17 cellular contexts compared by ENCODE assay signal in the genomic region with DNA sequence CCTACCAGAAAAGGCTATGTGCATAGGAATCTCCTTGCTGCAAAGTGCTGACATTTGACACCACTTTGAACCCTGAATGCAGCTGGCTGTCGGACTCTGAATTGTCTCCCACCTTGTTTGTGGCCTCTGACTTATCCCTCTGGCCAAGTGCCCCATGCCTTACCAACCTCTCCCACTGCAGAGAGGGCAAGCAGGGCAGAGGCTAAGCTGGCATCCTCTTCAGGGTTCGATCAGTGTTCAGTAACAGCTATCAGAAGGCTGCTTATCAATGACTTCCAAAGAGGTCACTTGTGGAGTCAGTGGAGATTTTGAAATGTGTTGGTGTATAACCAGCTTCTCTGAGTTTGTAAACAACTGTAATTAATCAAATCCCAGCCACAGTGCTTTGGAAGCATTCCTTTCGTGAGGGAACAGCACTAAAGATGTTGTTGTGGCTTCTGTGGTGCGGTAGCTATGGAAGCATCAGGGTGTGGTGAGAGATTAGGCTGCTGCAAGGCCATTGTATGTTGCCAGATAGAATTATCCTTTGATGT. TPM values are rescaled to one million over a fixed set of nuclear protein-coding genes. Genes with fewer than 3 reads are reported as not detected.
DNase-seq lines count a peak whose midpoint lies in the region; ATAC-seq and TF ChIP-seq lines count a peak whose summit lies in the region.
"Had no signal": no experiment of that assay in that cellular context is flagged by ENCODE, and none has a peak within 500 bp of the region (broad histone marks: within the 10 kb centered on the region; RNA-seq: fewer than 3 reads in every experiment).

No MANE protein-coding gene starts in this region.

- peaks cover 4% of the 10 kb centered on the region for H3K9me3 Mint-ChIP-seq in HFFc6
- H3K9me3 Mint-ChIP-seq: activated naive CD4-positive, alpha-beta T cell treated with anti-CD3 and anti-CD28 coated beads, Interleukin-2, amount 50 U/mL, for 72 hours had no signal

- no peaks in the 10 kb centered on the region for H3K27me3 ChIP-seq in SJSA1 (replicated peaks)
- no peaks in the 10 kb centered on the region for H3K27me3 ChIP-seq in heart left ventricle
- H3K27me3 ChIP-seq: colonic mucosa had no signal

- 46 to 53% (median 49%) methylated on average over 4 of the region's 4 CpGs for WGBS in heart left ventricle, 4 donors

- no peaks in the 10 kb centered on the region for H3K36me3 Mint-ChIP-seq in HFFc6 (ENCODE audit: low read depth)
- H3K36me3 Mint-ChIP-seq: activated naive CD4-positive, alpha-beta T cell treated with anti-CD3 and anti-CD28 coated beads, Interleukin-2, amount 50 U/mL, for 72 hours; CD4-positive, CD25-positive, alpha-beta regulatory T cell; naive thymus-derived CD8-positive, alpha-beta T cell had no signal

- TF ChIP-seq CTCF in HFFc6 (IDR thresholded peaks at IDR 0.05) (no peak), heart left ventricle (IDR thresholded peaks at IDR 0.05) (no peak), retinal pigment epithelial cell (conservative IDR thresholded peaks at IDR 0.05; ENCODE audit: low read depth, low read length) (no peak)

- H3K4me1 ChIP-seq in SJSA1 (replicated peaks) (peaks cover 29% of the 10 kb centered on the region), heart left ventricle (peaks cover 0 to 15% (median 1%) of the 10 kb centered on the region in 12 donors)
- H3K4me1 ChIP-seq: colonic mucosa had no signal

- H3K36me3 ChIP-seq in SJSA1 = no peaks in the 10 kb centered on the region
- H3K36me3 ChIP-seq in heart left ventricle = no peaks in the 10 kb centered on the region
- H3K36me3 ChIP-seq: colonic mucosa had no signal

- H3K27ac Mint-ChIP-seq in HFFc6 = no peak overlapping the region
- H3K27ac Mint-ChIP-seq: activated naive CD4-positive, alpha-beta T cell treated with anti-CD3 and anti-CD28 coated beads, Interleukin-2, amount 50 U/mL, for 72 hours; CD4-positive, CD25-positive, alpha-beta regulatory T cell; naive thymus-derived CD8-positive, alpha-beta T cell had no signal

- intact Hi-C loops in heart left ventricle (cut with DNase I) = no loop called here

- H3K4me3 ChIP-seq in SJSA1 = no peak overlapping the region
- no peak overlapping the region for H3K4me3 ChIP-seq in heart left ventricle
- no peak overlapping the region for H3K4me3 ChIP-seq in retinal pigment epithelial cell (ENCODE audit: low read length)
- H3K4me3 ChIP-seq: colonic mucosa, SK-N-MC, skin epidermis had no signal

- no peak for TF ChIP-seq POLR2A in heart left ventricle (IDR thresholded peaks at IDR 0.05)

- peak overlapping the region; percentile 43 for H3K27ac ChIP-seq in SJSA1
- H3K27ac ChIP-seq in heart left ventricle = peak overlapping the region in 1 of 12 donors; percentile 6
- H3K27ac ChIP-seq: colonic mucosa, SK-N-MC had no signal

- peak in 3 of 4 donors; percentile 59 to 92 (median 76) for ATAC-seq in heart left ventricle
- ATAC-seq: activated naive CD4-positive, alpha-beta T cell treated with anti-CD3 and anti-CD28 coated beads, Interleukin-2, amount 50 U/mL, for 72 hours; naive thymus-derived CD8-positive, alpha-beta T cell had no signal

- H3K9me3 ChIP-seq in SJSA1 (replicated peaks) (no peaks in the 10 kb centered on the region), heart left ventricle (peaks cover 0 to 1% (median under 1%) of the 10 kb centered on the region in 12 donors)
- H3K9me3 ChIP-seq: colonic mucosa had no signal

- H3K4me1 Mint-ChIP-seq in HFFc6 (ENCODE audit: low read depth) = peaks cover 17% of the 10 kb centered on the region
- H3K4me1 Mint-ChIP-seq: CD4-positive, CD25-positive, alpha-beta regulatory T cell; naive thymus-derived CD8-positive, alpha-beta T cell had no signal

- DNase-seq in HFFc6 = peak; percentile 21
- DNase-seq in SJSA1 (ENCODE audit: low read depth in 1 of 2, low spot score in 2 of 2) = peak; percentile 61 to 63
- no peak for DNase-seq in heart left ventricle
- DNase-seq in retinal pigment epithelial cell (ENCODE audit: low read depth) = peak; percentile 85
- DNase-seq in DMS79 (lab: John Stamatoyannopoulos, UW) = no peak
- DNase-seq in SW 1271 (lab: John Stamatoyannopoulos, UW) = no peak
- no peak for DNase-seq in NCI-H2081 (lab: John Stamatoyannopoulos, UW)
- no peak for DNase-seq in cerebellum (ENCODE audit: low spot score)
- DNase-seq: activated CD4-positive, CD25-positive, alpha-beta regulatory T cell; CD4-positive, CD25-positive, alpha-beta regulatory T cell; colonic mucosa; Karpas-422; naive thymus-derived CD8-positive, alpha-beta T cell; NCI-H2029 treated with DMSO at 0.1 percent for 48 hours had no signal

- no peak overlapping the region for H3K4me3 Mint-ChIP-seq in HFFc6
- H3K4me3 Mint-ChIP-seq: CD4-positive, CD25-positive, alpha-beta regulatory T cell; naive thymus-derived CD8-positive, alpha-beta T cell had no signal

- H3K27me3 Mint-ChIP-seq in HFFc6 (ENCODE audit: insufficient read depth) = peaks cover 2% of the 10 kb centered on the region; the same call in 1 of the 2 replicates

RNA-seq across cellular contexts. Expression of gene BMP4, which starts 22.6 kb away (rescaled TPM):
- total RNA-seq in HFFc6 (2021; fragmentation: NEBNext Ultra II Directional; extraction: Animal tissue kit (Norgen Biotek cat#: 25700)) = 10 to 100 TPM in 2 of 6 experiments, 1 to 10 TPM in 4; 4.0 to 14.5 (median 4.4) TPM
- total RNA-seq in SJSA1 (2014; rRNA removed; shearing (Covaris generic)) = 1.8 and 3.4 TPM in 2 replicates
- total RNA-seq in heart left ventricle = 10 to 100 TPM in 2 of 9 donors, 1 to 10 TPM in 7; 3.7 to 18.4 (median 6.1) TPM
- polyA plus RNA-seq in heart left ventricle = 1 to 10 TPM; 3.1 to 3.8 TPM
- total RNA-seq in cerebellum = 1.9 TPM
- total RNA-seq: activated naive CD4-positive, alpha-beta T cell treated with anti-CD3 and anti-CD28 coated beads, Interleukin-2, amount 50 U/mL, for 72 hours; CD4-positive, CD25-positive, alpha-beta regulatory T cell had no signal
- polyA plus RNA-seq: naive thymus-derived CD8-positive, alpha-beta T cell had no signal

Comparison
In these comparisons a context has a peak if more than half of its experiments do, and no peak if none do; other contexts are left out.
1. DNase-seq: peak in HFFc6 (single experiment), SJSA1 (2 of 2) and retinal pigment epithelial cell (single experiment); none in heart left ventricle (0 of 5), DMS79 (single experiment), SW 1271 (0 of 2), NCI-H2081 (0 of 2) and cerebellum (single experiment).